Comparison of ENCODE assay signal across 9 cellular contexts in genomic region chr4:39706334-39706733, GRCh38. TPM values are rescaled to one million over a fixed set of nuclear protein-coding genes. Genes with fewer than 3 reads are reported as not detected.
DNase-seq lines count a peak whose midpoint lies in the region; ATAC-seq and TF ChIP-seq lines count a peak whose summit lies in the region.
"Had no signal": no experiment of that assay in that cellular context is flagged by ENCODE, and none has a peak within 500 bp of the region (broad histone marks: within the 10 kb centered on the region; RNA-seq: fewer than 3 reads in every experiment).

No MANE protein-coding gene starts in this region.

- H3K27me3 ChIP-seq in GM23248 (replicated peaks; ENCODE audit: insufficient read depth) (no peaks in the 10 kb centered on the region), smooth muscle cell (ENCODE audit: low read depth) (no peaks in the 10 kb centered on the region), spleen (replicated peaks in 1 of 7) (no peaks in the 10 kb centered on the region)

- TF ChIP-seq CTCF in smooth muscle cell (IDR thresholded peaks at IDR 0.05; ENCODE audit: borderline replicate concordance, insufficient read depth, poor library complexity, severe bottlenecking): no peak
- TF ChIP-seq CTCF in spleen (IDR thresholded peaks at IDR 0.05 in 8 of 11, conservative IDR thresholded peaks at IDR 0.05 in 3 of 11): no peak

- H3F3A ChIP-seq in GM23248 (ENCODE audit: insufficient read depth): peaks cover 36% of the 10 kb centered on the region
- peaks cover 6% of the 10 kb centered on the region for H3F3A ChIP-seq in smooth muscle cell (ENCODE audit: low read depth)

- H4K20me1 ChIP-seq in GM23248 (ENCODE audit: insufficient read depth) (peaks cover 9% of the 10 kb centered on the region; the same call in 1 of the 2 replicates), smooth muscle cell (ENCODE audit: low read depth) (peaks cover 99% of the 10 kb centered on the region)

- H3K9ac ChIP-seq in GM23248: peak overlapping the region; percentile 58
- no peak overlapping the region for H3K9ac ChIP-seq in smooth muscle cell (ENCODE audit: low read depth)

- no peak for TF ChIP-seq POLR2A in spleen (IDR thresholded peaks at IDR 0.05)

- ATAC-seq in GM21576 (IDR thresholded peaks at IDR 0.05; ENCODE audit: unreplicated experiment): no peak

- H2AFZ ChIP-seq in GM23248: no peak overlapping the region
- H2AFZ ChIP-seq in smooth muscle cell (ENCODE audit: low read depth): no peak overlapping the region

- whole genome bisulfite sequencing in GM23248 (ENCODE audit: low coverage in 1 of 2, low lambda C conversion rate in 2 of 2, missing lambda C conversion rate in 2 of 2), 2 experiments: 67 to 70% methylated on average over 6 of the region's 6 CpGs
- 63% methylated on average over 6 of the region's 6 CpGs for WGBS in smooth muscle cell (ENCODE audit: low lambda C conversion rate)
- 86 to 98% (median 96%) methylated on average over 6 of the region's 6 CpGs for WGBS in spleen, 5 donors

- in situ Hi-C loops in GM23248 (cut with MboI): no loop called here

- H3K36me3 ChIP-seq in GM23248 (ENCODE audit: low read depth): no peaks in the 10 kb centered on the region
- H3K36me3 ChIP-seq in smooth muscle cell (ENCODE audit: low read depth): no peaks in the 10 kb centered on the region
- H3K36me3 ChIP-seq in spleen: peaks cover 0 to 43% (median 7%) of the 10 kb centered on the region in 6 donors

- intact Hi-C loops in spleen (cut with DNase I; ENCODE audit: low total_unique reads): no loop called here

- peak; percentile 93 for DNase-seq in GM23248
- DNase-seq in SW 1271 (lab: John Stamatoyannopoulos, UW): peak; percentile 34 to 56
- DNase-seq in glomerular visceral epithelial cell (ENCODE audit: extremely low spot score): peak; percentile 88
- DNase-seq in smooth muscle cell (lab: John Stamatoyannopoulos, UW; ENCODE audit: unreplicated experiment): no peak
- DNase-seq in NCI-H510A (lab: John Stamatoyannopoulos, UW): no peak
- DNase-seq in NCI-H1694 (lab: John Stamatoyannopoulos, UW): no peak
- no peak for DNase-seq in spleen
- DNase-seq: activated naive CD4-positive, alpha-beta T cell treated with anti-CD3 and anti-CD28 coated beads, Interleukin-2, amount 50 U/mL, for 16 hours had no signal

- H3K27ac ChIP-seq in GM23248: peak overlapping the region; percentile 88
- peak overlapping the region; percentile 79 for H3K27ac ChIP-seq in smooth muscle cell (ENCODE audit: low read depth)
- no peak overlapping the region for H3K27ac ChIP-seq in spleen

- peak overlapping the region; percentile 62 for H3K4me2 ChIP-seq in GM23248 (ENCODE audit: unreplicated experiment)
- peak overlapping the region; percentile 30 for H3K4me2 ChIP-seq in smooth muscle cell

- no peaks in the 10 kb centered on the region for H3K9me2 ChIP-seq in GM23248 (ENCODE audit: insufficient read depth)

- H3K4me3 ChIP-seq in GM23248 (0 out of 2 replicates have a peak overlapping the region, but pooled peaks have one; percentile 35), smooth muscle cell (no peak overlapping the region), spleen (no peak overlapping the region)

- H3K9me3 ChIP-seq in GM23248 (ENCODE audit: low read depth): no peaks in the 10 kb centered on the region
- no peaks in the 10 kb centered on the region for H3K9me3 ChIP-seq in smooth muscle cell (replicated peaks; ENCODE audit: low read depth)
- no peaks in the 10 kb centered on the region for H3K9me3 ChIP-seq in spleen

- H3K4me1 ChIP-seq in GM23248 (ENCODE audit: insufficient read depth): peaks cover 32% of the 10 kb centered on the region
- H3K4me1 ChIP-seq in smooth muscle cell (ENCODE audit: low read depth): peaks cover under 1% of the 10 kb centered on the region
- H3K4me1 ChIP-seq in spleen: peaks cover 18 to 92% (median 45%) of the 10 kb centered on the region in 6 donors

- peaks cover 100% of the 10 kb centered on the region for H3K79me2 ChIP-seq in GM23248 (ENCODE audit: insufficient read depth)
- peaks cover 100% of the 10 kb centered on the region for H3K79me2 ChIP-seq in smooth muscle cell (ENCODE audit: low read depth)

RNA-seq across cellular contexts. Expression of gene UBE2K, which starts 8.4 kb away (rescaled TPM):
- 22.3 and 26.7 TPM in 2 replicates for total RNA-seq in GM23248 (2014; rRNA removed; shearing (Covaris generic))
- polyA plus RNA-seq in GM23248 (2016; fragmentation: Nextera tagmentation; extraction: Ambion mirVana): 127 and 133 TPM in 2 replicates
- total RNA-seq in smooth muscle cell: 25.8 and 32.4 TPM in 2 replicates
- polyA plus RNA-seq in smooth muscle cell: 84.1 and 118 TPM in 2 replicates
- total RNA-seq in spleen: 10 to 100 TPM; 22.7 to 48.8 (median 40.1) TPM
- polyA plus RNA-seq in spleen: 10 to 100 TPM; 26.5 to 27.4 (median 26.9) TPM

Comparison
In these comparisons a context has a peak if more than half of its experiments do, and no peak if none do; other contexts are left out.
1. DNase-seq: peak in GM23248 (single experiment), SW 1271 (2 of 2) and glomerular visceral epithelial cell (single experiment); none in smooth muscle cell (single experiment), NCI-H510A (single experiment), NCI-H1694 (single experiment) and spleen (single experiment).
2. H3K27ac ChIP-seq: peak in GM23248 (single experiment) and smooth muscle cell (single experiment); none in spleen (0 of 8).